Comparison of ENCODE assay signal across 16 cellular contexts in genomic region chr10:91935886-91936285, GRCh38.
"Had no signal": no experiment of that assay in that cellular context is flagged by ENCODE, and none has a peak within 500 bp of the region (broad histone marks: within the 10 kb centered on the region; RNA-seq: fewer than 3 reads in every experiment).

No MANE protein-coding gene starts in this region.

- H3K27me3 ChIP-seq: hepatocyte, upper lobe of left lung had no signal

- ATAC-seq: activated CD4-positive, CD25-positive, alpha-beta regulatory T cell treated with anti-CD3 and anti-CD28 coated beads, Interleukin-2, amount 50 U/mL, for 24 hours; left ventricle myocardium superior; naive thymus-derived CD8-positive, alpha-beta T cell; stimulated activated naive CD8-positive, alpha-beta T cell treated with anti-CD3 and anti-CD28 coated beads, Interleukin-15, amount 100 ng/mL, for 72 hours; T-cell had no signal

- H3K27ac ChIP-seq: hepatocyte, parathyroid adenoma, upper lobe of left lung had no signal

- DNase-seq: activated CD4-positive, alpha-beta T cell treated with anti-CD3 and anti-CD28 coated beads, Interleukin-2, amount 50 U/mL, for 1 hour; activated naive CD4-positive, alpha-beta T cell treated with Interleukin-2 at 50 U/mL for 16 hours; anterior cingulate cortex; effector memory CD4-positive, alpha-beta T cell; kidney; left ventricle myocardium superior; mesenchymal stem cell; naive thymus-derived CD8-positive, alpha-beta T cell; stimulated activated naive CD8-positive, alpha-beta T cell treated with anti-CD3 and anti-CD28 coated beads, Interleukin-15, amount 100 ng/mL, for 72 hours; T-cell; T-helper 9 cell; upper lobe of left lung had no signal

- H3K9me3 ChIP-seq: upper lobe of left lung had no signal

- H3K4me3 ChIP-seq: hepatocyte, skin epidermis, upper lobe of left lung had no signal

- FAIRE-seq: kidney had no signal
